2 cellular contexts compared by ENCODE assay signal in genomic region chr6:96811670-96812069, GRCh38.
TF ChIP-seq lines count a peak whose summit lies in the region.

No MANE protein-coding gene starts in this region.

TF ChIP-seq in SK-N-SH, 30 proteins besides CTCF, POLR2A, EP300 and RAD21 (continued from another document):
- TF ChIP-seq PBX3 (IDR thresholded peaks at IDR 0.05) (no peak), RFX5 (IDR thresholded peaks at IDR 0.05; ENCODE audit: low read length) (no peak)

TF ChIP-seq in SK-N-SH treated with all-trans-retinoic acid at 6 μM for 48 hours, 23 proteins besides CTCF, POLR2A, EP300 and RAD21 (continued from another document):
- no peak for TF ChIP-seq TSHZ2 (CRISPR knock-in tag; IDR thresholded peaks at IDR 0.05)
- no peak for TF ChIP-seq ZFP3 (CRISPR knock-in tag; IDR thresholded peaks at IDR 0.05)
- no peak for TF ChIP-seq ISL1 (CRISPR knock-in tag; IDR thresholded peaks at IDR 0.05)
- TF ChIP-seq CSRNP3 (CRISPR knock-in tag; IDR thresholded peaks at IDR 0.05), result no peak
